ENCODE assay signal across 31 cellular contexts in the genomic region with DNA sequence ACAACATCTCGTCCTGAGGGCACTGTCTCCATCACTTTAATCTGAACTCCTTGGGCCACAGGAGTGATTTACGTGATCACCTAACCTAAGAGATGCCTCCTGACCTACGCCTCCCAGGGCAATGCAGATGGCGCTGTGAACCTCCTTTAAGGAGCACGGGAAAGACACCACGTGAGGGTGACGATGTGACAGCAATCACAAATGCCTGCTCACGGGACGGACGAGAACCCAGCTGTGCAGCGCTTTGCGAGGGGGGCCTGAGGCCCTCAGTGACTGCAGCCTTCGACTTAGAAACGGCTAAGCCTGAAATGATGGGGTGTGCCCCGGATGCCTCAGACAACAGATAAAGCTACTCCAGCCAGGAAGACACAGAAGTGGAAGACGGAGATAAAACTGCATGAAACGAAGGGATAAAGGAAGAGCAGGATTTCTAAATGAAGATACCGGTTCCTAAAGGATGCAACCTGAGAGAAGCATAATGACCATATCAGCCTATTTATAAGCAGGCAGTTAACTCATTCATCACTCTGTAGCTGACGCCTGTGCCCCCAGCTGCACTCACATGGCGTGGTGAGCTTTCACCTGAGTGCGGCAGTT.
"Had no signal": no experiment of that assay in that cellular context is flagged by ENCODE, and none has a peak within 500 bp of the region (broad histone marks: within the 10 kb centered on the region; RNA-seq: fewer than 3 reads in every experiment).

No MANE protein-coding gene starts in this region.

- H3K27ac Mint-ChIP-seq: activated CD8-positive, alpha-beta T cell treated with anti-CD3 and anti-CD28 coated beads for 36 hours; activated T-helper 2 cell treated with anti-CD3 and anti-CD28 coated beads, Interferon-gamma antibody, Interleukin-2, Interleukin-4, amounts not matched to agents 10 μg/mL and 5 μg/mL and 100 μg/mL, durations not matched to agents 14 hours and 24 hours and 36 hours; T-helper 1 cell treated with Interleukin-12 subunit alpha and Interleukin-12 subunit beta and Interleukin-4 antibody, amounts not matched to agents 30 μg/mL and 1 μg/mL, for 36 hours had no signal

- DNase-seq: activated CD4-positive, alpha-beta T cell treated with anti-CD3 and anti-CD28 coated beads for 4 hours; activated CD8-positive, alpha-beta T cell treated with anti-CD3 and anti-CD28 coated beads for 36 hours; activated gamma-delta T cell treated with Interleukin-2 at 50 U/mL for 16 hours; activated naive CD4-positive, alpha-beta T cell treated with anti-CD3 and anti-CD28 coated beads, Interleukin-2, amount 50 U/mL, for 16 hours; activated T-cell treated with anti-CD3 and anti-CD28 coated beads, Interleukin-2, amount 50 U/mL, for 48 hours; amniotic stem cell; body of pancreas; colonic mucosa; MG63; NCI-H1105; NCI-H1436; NCI-H1694 treated with DMSO at 0.1 percent for 48 hours; NCI-H2029 treated with DMSO at 0.1 percent for 48 hours; NCI-H345; NCI-H510A; NCI-H526 treated with DMSO at 0.1 percent for 48 hours; NCI-H82; NK-92 treated with Interleukin-12 subunit alpha and Interleukin-12 subunit beta, amount 100 ng/mL, for 24 hours; Peyer's patch; Right ventricle myocardium superior; SW 1271 had no signal

- H3K9me3 ChIP-seq: ascending aorta, body of pancreas, colonic mucosa, MG63, Peyer's patch, SJSA1 had no signal

- H3K4me3 Mint-ChIP-seq: activated CD8-positive, alpha-beta T cell treated with anti-CD3 and anti-CD28 coated beads for 36 hours; T-helper 1 cell treated with Interleukin-12 subunit alpha and Interleukin-12 subunit beta and Interleukin-4 antibody, amounts not matched to agents 30 μg/mL and 1 μg/mL, for 36 hours had no signal

- H3K27ac ChIP-seq: ascending aorta, body of pancreas, cardiac muscle cell, colonic mucosa, KMS-11, Peyer's patch, RWPE1, SJSA1, VCaP had no signal

- H3K9me3 Mint-ChIP-seq: activated CD8-positive, alpha-beta T cell treated with anti-CD3 and anti-CD28 coated beads for 36 hours; activated T-helper 2 cell treated with anti-CD3 and anti-CD28 coated beads, Interferon-gamma antibody, Interleukin-2, Interleukin-4, amounts not matched to agents 10 μg/mL and 5 μg/mL and 100 μg/mL, durations not matched to agents 14 hours and 24 hours and 36 hours; T-helper 1 cell treated with Interleukin-12 subunit alpha and Interleukin-12 subunit beta and Interleukin-4 antibody, amounts not matched to agents 30 μg/mL and 1 μg/mL, for 36 hours had no signal

- ATAC-seq: activated CD4-positive, CD25-positive, alpha-beta regulatory T cell treated with anti-CD3 and anti-CD28 coated beads, Interleukin-2, amount 50 U/mL, for 24 hours; activated CD8-positive, alpha-beta T cell treated with anti-CD3 and anti-CD28 coated beads for 36 hours; body of pancreas; SK-N-SH treated with all-trans-retinoic acid at 6 μM for 48 hours had no signal

- H3K27me3 Mint-ChIP-seq: activated CD8-positive, alpha-beta T cell treated with anti-CD3 and anti-CD28 coated beads for 36 hours had no signal
